ENCODE assay signal across 8 cellular contexts in the genomic region with DNA sequence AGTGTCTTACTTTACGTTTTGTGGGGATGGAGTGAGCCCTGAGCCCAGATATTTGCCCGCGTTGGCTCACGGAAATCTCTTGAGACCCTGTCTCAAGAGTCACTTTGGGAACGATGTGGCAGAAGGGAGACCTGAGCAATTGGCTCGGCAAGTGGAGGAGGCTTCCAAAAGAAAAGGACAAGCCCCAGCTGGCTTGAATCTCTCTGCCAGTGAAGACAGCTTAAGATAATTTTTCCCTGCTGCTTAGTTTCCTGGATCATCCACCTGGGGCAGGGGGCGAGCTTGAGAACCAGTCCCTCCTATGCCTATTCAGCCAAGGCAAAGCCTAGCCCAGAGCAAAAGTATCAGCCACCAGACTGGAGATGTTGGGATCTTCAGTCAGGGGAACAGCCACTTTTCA. TPM values are rescaled to one million over a fixed set of nuclear protein-coding genes. Genes with fewer than 3 reads are reported as not detected.
DNase-seq lines count a peak whose midpoint lies in the region; ATAC-seq, FAIRE-seq and TF ChIP-seq lines count a peak whose summit lies in the region.

No MANE protein-coding gene starts in this region.

- DNase-seq in COLO668 (lab: John Stamatoyannopoulos, UW; ENCODE audit: unreplicated experiment) (peak; percentile 12), IMR-90 (peak; percentile 2), adrenal gland (no peak), kidney (no peak), DMS153 (lab: John Stamatoyannopoulos, UW) (no peak), NCI-H187 treated with DMSO at 0.1 percent for 48 hours (lab: John Stamatoyannopoulos, UW) (no peak)

- H2AFZ ChIP-seq in IMR-90 (replicated peaks; ENCODE audit: low read length, poor library complexity): peak overlapping the region; percentile 99

- no peak for TF ChIP-seq POLR2A in IMR-90 (IDR thresholded peaks at IDR 0.05; ENCODE audit: low read depth, low read length)
- TF ChIP-seq POLR2A in adrenal gland (IDR thresholded peaks at IDR 0.05): no peak

- H2BK15ac ChIP-seq in IMR-90 (ENCODE audit: low read depth, low read length): no peak overlapping the region

- no peaks in the 10 kb centered on the region for H3K36me3 ChIP-seq in IMR-90 (ENCODE audit: control insufficient read depth, insufficient read depth, low read length)
- no peaks in the 10 kb centered on the region for H3K36me3 ChIP-seq in adrenal gland (replicated peaks in 1 of 2)
- no peaks in the 10 kb centered on the region for H3K36me3 ChIP-seq in kidney (ENCODE audit: control insufficient read depth in 1 of 2, insufficient read depth in 2 of 2, low read length in 2 of 2)
- no peaks in the 10 kb centered on the region for H3K36me3 ChIP-seq in thymus (ENCODE audit: control insufficient read depth, insufficient read depth)

- H3K4me3 ChIP-seq in IMR-90 (ENCODE audit: insufficient read depth, low read depth, low read length) (peak overlapping the region; percentile 70), adrenal gland (peak overlapping the region; percentile 79 to 98 (median 82)), kidney (ENCODE audit: low read length in 2 of 2) (peak overlapping the region; percentile 95), thymus (ENCODE audit: low read length) (peak overlapping the region; percentile 82)

- no peak for TF ChIP-seq RAD21 in IMR-90 (IDR thresholded peaks at IDR 0.05; ENCODE audit: low read length)

- no CpG with 5 or more reads among the region's 7 CpGs for WGBS in IMR-90 (ENCODE audit: extremely low coverage in 2 of 2, insufficient read length in 1 of 2), 2 experiments
- WGBS in adrenal gland, 4 donors: 0 to 2% (median 1%) methylated on average over 6 to 7 of the region's 7 CpGs
- WGBS in thymus: 6% methylated on average over 7 of the region's 7 CpGs

- H3K9me1 ChIP-seq in IMR-90 (ENCODE audit: insufficient read depth, low read length): peaks cover 3% of the 10 kb centered on the region

- CTCF ChIA-PET in IMR-90 (lab: Yijun Ruan, JAX): interaction anchor here (1.2 kb wide), 1 partner anchor 17 kb away, joined by 4 read pairs; no protein-coding TSS in a partner anchor

- peak overlapping the region; percentile 79 for H3K4me2 ChIP-seq in IMR-90 (ENCODE audit: low read depth, low read length)

- H3K4me1 ChIP-seq in IMR-90 (ENCODE audit: control insufficient read depth, insufficient read depth, low read length) (0 out of 2 replicates have a peak, but pooled peaks cover 1% of the 10 kb centered on the region), adrenal gland (replicated peaks in 1 of 2) (peaks cover 12% of the 10 kb centered on the region in 2 donors), kidney (ENCODE audit: control insufficient read depth in 1 of 2, insufficient read depth in 1 of 2, low read depth in 1 of 2, low read length in 2 of 2) (peaks cover 0 to 11% of the 10 kb centered on the region in 2 donors), thymus (ENCODE audit: control insufficient read depth, insufficient read depth, low read length) (peaks cover 8% of the 10 kb centered on the region)

- H2BK5ac ChIP-seq in IMR-90 (ENCODE audit: low read depth, low read length, poor library complexity, severe bottlenecking): peak overlapping the region; percentile 55

- peak overlapping the region; percentile 31 for H3K56ac ChIP-seq in IMR-90 (ENCODE audit: extremely low read depth, insufficient read depth, low read length)

- H3K79me1 ChIP-seq in IMR-90 (ENCODE audit: low read depth in 1 of 2, low read length in 2 of 2): peaks cover 20 to 41% of the 10 kb centered on the region in 2 experiments

- TF ChIP-seq CTCF in IMR-90 (conservative IDR thresholded peaks at IDR 0.05; ENCODE audit: low read depth, low read length): no peak
- no peak for TF ChIP-seq CTCF in adrenal gland (IDR thresholded peaks at IDR 0.05)
- TF ChIP-seq CTCF in kidney (IDR thresholded peaks at IDR 0.05; ENCODE audit: borderline replicate concordance, extremely low read depth, insufficient read depth): no peak

- no peak overlapping the region; the same call in 1 of the 2 replicates for H4K5ac ChIP-seq in IMR-90 (ENCODE audit: low read depth, low read length)

- peak overlapping the region; percentile 92 for H3K4ac ChIP-seq in IMR-90 (ENCODE audit: low read depth, low read length)

- intact Hi-C loops in IMR-90 (cut with micrococcal nuclease) (no loop called here), adrenal gland (cut with DNase I) (no loop called here), kidney (cut with DNase I) (no loop called here)

- POLR2A ChIA-PET in IMR-90 (lab: Charles Lee; ENCODE audit: unreplicated experiment): no interaction called here

- no peaks in the 10 kb centered on the region for H3K9me3 ChIP-seq in IMR-90 (ENCODE audit: control insufficient read depth, insufficient read depth, low read length)
- no peaks in the 10 kb centered on the region for H3K9me3 ChIP-seq in adrenal gland (replicated peaks in 1 of 3)
- no peaks in the 10 kb centered on the region for H3K9me3 ChIP-seq in kidney (ENCODE audit: control insufficient read depth in 1 of 2, low read length in 2 of 2)
- no peaks in the 10 kb centered on the region for H3K9me3 ChIP-seq in thymus (ENCODE audit: control insufficient read depth)

- H4K8ac ChIP-seq in IMR-90 (ENCODE audit: low read depth in 2 of 2, low read length in 2 of 2): peak overlapping the region; percentile 85 to 98; a peak in 2 of 4 replicates

- in situ Hi-C loops in IMR-90 (cut with MboI; ENCODE audit: low sequenced_read_pairs): no loop called here

- peak overlapping the region; percentile 76 for H3K14ac ChIP-seq in IMR-90 (replicated peaks; ENCODE audit: low read depth, low read length)

- no peaks in the 10 kb centered on the region for H4K20me1 ChIP-seq in IMR-90 (ENCODE audit: insufficient read depth, low read length)

- no peak overlapping the region; the same call in 1 of the 2 replicates for H4K91ac ChIP-seq in IMR-90 (ENCODE audit: insufficient read depth, low read depth, low read length)

- H2AK9ac ChIP-seq in IMR-90 (replicated peaks; ENCODE audit: low read depth, low read length, poor library complexity): peak overlapping the region; percentile 94

- dilution Hi-C loops in IMR-90 (cut with HindIII; ENCODE audit: low sequenced_read_pairs, unreplicated experiment): no loop called here

- TSS peak; percentile 63 for BruUV-seq in IMR-90 (replicated peaks; lab: Mats Ljungman, UMichigan)

- H3K27ac ChIP-seq in IMR-90 (ENCODE audit: insufficient read depth, low read length): peak overlapping the region; percentile 2; the same call in 1 of the 2 replicates
- peak overlapping the region in 4 of 5 donors; percentile 53 to 86 (median 76) for H3K27ac ChIP-seq in adrenal gland
- peak overlapping the region; percentile 67 to 69 for H3K27ac ChIP-seq in kidney (ENCODE audit: low read depth in 2 of 2, low read length in 2 of 2)
- peak overlapping the region; percentile 88 for H3K27ac ChIP-seq in thymus (ENCODE audit: low read depth)

- H3K9ac ChIP-seq in IMR-90 (ENCODE audit: low read depth, low read length) (peak overlapping the region; percentile 79), kidney (ENCODE audit: low read length in 2 of 2) (peak overlapping the region; percentile 86 to 97)

- no peak for ATAC-seq in IMR-90 (ENCODE audit: low read depth)
- ATAC-seq in HG03095 (IDR thresholded peaks at IDR 0.05; ENCODE audit: unreplicated experiment): no peak

- FAIRE-seq in kidney (lab: Jason Lieb, UNC): no peak

- H2AK5ac ChIP-seq in IMR-90 (ENCODE audit: low read depth, low read length): peak overlapping the region; percentile 15; the same call in 1 of the 2 replicates

- H2BK20ac ChIP-seq in IMR-90 (ENCODE audit: low read depth, low read length): no peak overlapping the region

- H2BK120ac ChIP-seq in IMR-90 (ENCODE audit: low read depth, low read length): no peak overlapping the region

- H3K18ac ChIP-seq in IMR-90 (ENCODE audit: low read depth, low read length): no peak overlapping the region

- H3K27me3 ChIP-seq in IMR-90 (ENCODE audit: control insufficient read depth, insufficient read depth, low read length): no peaks in the 10 kb centered on the region
- no peaks in the 10 kb centered on the region for H3K27me3 ChIP-seq in adrenal gland
- H3K27me3 ChIP-seq in thymus (ENCODE audit: control insufficient read depth, insufficient read depth): no peaks in the 10 kb centered on the region

- peak overlapping the region; percentile 71; the same call in 1 of the 2 replicates for H3K23ac ChIP-seq in IMR-90 (ENCODE audit: low read depth, low read length)

TF ChIP-seq in IMR-90, 13 proteins besides CTCF, POLR2A, EP300 and RAD21:
- no peak for TF ChIP-seq FOS (IDR thresholded peaks at IDR 0.05; ENCODE audit: low read depth, low read length)
- TF ChIP-seq BHLHE40 (IDR thresholded peaks at IDR 0.05; ENCODE audit: low read depth, low read length): no peak
- no peak for TF ChIP-seq CEBPB (IDR thresholded peaks at IDR 0.05; ENCODE audit: low read depth, low read length)
- no peak for TF ChIP-seq CHD1 (IDR thresholded peaks at IDR 0.05; ENCODE audit: low read depth, low read length)
- no peak for TF ChIP-seq RCOR1 (IDR thresholded peaks at IDR 0.05; ENCODE audit: insufficient replicate concordance, low read length)
- TF ChIP-seq NFE2L2 (IDR thresholded peaks at IDR 0.05; ENCODE audit: low read depth, low read length): no peak
- TF ChIP-seq SMC3 (IDR thresholded peaks at IDR 0.05; ENCODE audit: low read depth, low read length): no peak
- TF ChIP-seq RFX5 (IDR thresholded peaks at IDR 0.05; ENCODE audit: low read depth, low read length): no peak
- TF ChIP-seq MXI1 (IDR thresholded peaks at IDR 0.05; ENCODE audit: borderline replicate concordance, low read depth, low read length): no peak

RNA-seq across cellular contexts. Expression of gene SEC22A, which starts 0.7 kb away (rescaled TPM):
- total RNA-seq in IMR-90 (2012; rRNA removed) (36.0 and 38.6 TPM in 2 replicates), adrenal gland (10 to 100 TPM in 7 of 8 donors, 1 to 10 TPM in 1; 8.2 to 67.2 (median 21.0) TPM), kidney (14.8 TPM)
- polyA plus RNA-seq in IMR-90 (2012; rRNA removed) (14.0 and 17.5 TPM in 2 replicates), adrenal gland (10 to 100 TPM in 1 of 3 donors, 1 to 10 TPM in 2; 4.6 to 35.2 (median 5.8) TPM), kidney (ENCODE audit: insufficient read depth, low read depth, low replicate concordance) (18.6 TPM), thymus (15.8 TPM)
- 4.6 and 6.6 TPM in 2 replicates for polyA plus RNA-seq in IMR-90 (2012; cell fraction: cytosol; rRNA removed)
- polyA plus RNA-seq in IMR-90 (2012; cell fraction: nucleus; rRNA removed; ENCODE audit: low replicate concordance): 2.1 and 18.0 TPM in 2 replicates

Comparison
In these comparisons a context has a peak if more than half of its experiments do, and no peak if none do; other contexts are left out.
1. DNase-seq: peak in COLO668 (single experiment) and IMR-90 (single experiment); none in adrenal gland (0 of 7), kidney (single experiment), DMS153 (single experiment) and NCI-H187 treated with DMSO at 0.1 percent for 48 hours (single experiment).
2. H3K27ac ChIP-seq: peak in every context shown above with its lines; median percentile 88 in thymus; 76 in adrenal gland; 68 in kidney; 2 in IMR-90.
3. Peak in every context shown above with its lines, with median percentiles within 50 percentile points of each other: H3K4me3 ChIP-seq.